ENCODE assay signal across 1 cellular context in genomic region chr14:75176142-75176820, GRCh38.
TF ChIP-seq lines count a peak whose summit lies in the region.

TMED10 (minus strand) TSS chr14:75176612; CDS start chr14:75176579, 33 bp downstream.

TF ChIP-seq in HEK293, 187 proteins besides CTCF, POLR2A, EP300 and RAD21 (continued from another document):
- TF ChIP-seq REST (tag by site-specific recombination; IDR thresholded peaks at IDR 0.05) (peak; percentile 35; the same call in 1 of the 2 replicates), ZNF2 (tag by site-specific recombination; IDR thresholded peaks at IDR 0.05) (peak; percentile 66), ZNF501 (tag by site-specific recombination; IDR thresholded peaks at IDR 0.05) (peak; percentile 86), ZNF548 (tag by site-specific recombination; IDR thresholded peaks at IDR 0.05) (no peak), ZNF623 (tag by site-specific recombination; IDR thresholded peaks at IDR 0.05) (no peak), ZNF768 (tag by site-specific recombination; IDR thresholded peaks at IDR 0.05) (no peak), ZNF433 (tag by site-specific recombination; IDR thresholded peaks at IDR 0.05; ENCODE audit: low read depth) (no peak), ZNF48 (tag by site-specific recombination; IDR thresholded peaks at IDR 0.05) (no peak), ZNF302 (tag by site-specific recombination; IDR thresholded peaks at IDR 0.05; ENCODE audit: low read depth) (no peak), ZNF26 (tag by site-specific recombination; IDR thresholded peaks at IDR 0.05) (no peak), ZNF670 (tag by site-specific recombination; IDR thresholded peaks at IDR 0.05; ENCODE audit: low read depth) (no peak), ZNF624 (tag by site-specific recombination; IDR thresholded peaks at IDR 0.05) (no peak), ZNF558 (tag by site-specific recombination; IDR thresholded peaks at IDR 0.05) (no peak), ZNF354C (tag by site-specific recombination; IDR thresholded peaks at IDR 0.05; ENCODE audit: borderline replicate concordance, low read depth) (no peak), ZNF639 (tag by site-specific recombination; IDR thresholded peaks at IDR 0.05) (peak; percentile 73), ZBTB8A (tag by site-specific recombination; IDR thresholded peaks at IDR 0.05) (peak; percentile 95), PATZ1 (tag by site-specific recombination; IDR thresholded peaks at IDR 0.05) (peak; percentile 70), ZBTB11 (tag by site-specific recombination; conservative IDR thresholded peaks at IDR 0.05; ENCODE audit: low read depth) (peak; percentile 85), TRIM28 (IDR thresholded peaks at IDR 0.05; ENCODE audit: borderline replicate concordance, low read length) (no peak), ZNF366 (tag by site-specific recombination; conservative IDR thresholded peaks at IDR 0.05) (no peak), ZNF426 (tag by site-specific recombination; IDR thresholded peaks at IDR 0.05) (no peak), ZNF837 (tag by site-specific recombination; IDR thresholded peaks at IDR 0.05) (no peak), ZNF146 (tag by site-specific recombination; IDR thresholded peaks at IDR 0.05) (no peak), YY1 (tag by site-specific recombination; IDR thresholded peaks at IDR 0.05) (peak; percentile 98), ELK4 (IDR thresholded peaks at IDR 0.05; ENCODE audit: borderline replicate concordance, low read depth, low read length) (no peak; the same call in 1 of the 2 replicates), YY2 (tag by site-specific recombination; IDR thresholded peaks at IDR 0.05) (peak; percentile 79), ZNF391 (tag by site-specific recombination; IDR thresholded peaks at IDR 0.05; ENCODE audit: borderline replicate concordance, low read depth) (peak; percentile 32; the same call in 1 of the 2 replicates), ZNF223 (tag by site-specific recombination; IDR thresholded peaks at IDR 0.05) (no peak), ZNF169 (tag by site-specific recombination; IDR thresholded peaks at IDR 0.05) (no peak), ZNF404 (tag by site-specific recombination; IDR thresholded peaks at IDR 0.05) (no peak), ZNF138 (tag by site-specific recombination; IDR thresholded peaks at IDR 0.05; ENCODE audit: borderline replicate concordance) (no peak), TSHZ1 (tag by site-specific recombination; IDR thresholded peaks at IDR 0.05; ENCODE audit: borderline replicate concordance) (no peak), HOXC10 (CRISPR knock-in tag; IDR thresholded peaks at IDR 0.05) (no peak), ZNF561 (tag by site-specific recombination; IDR thresholded peaks at IDR 0.05; ENCODE audit: borderline replicate concordance) (no peak), ZNF121 (tag by site-specific recombination; IDR thresholded peaks at IDR 0.05) (no peak), ZFHX2 (tag by site-specific recombination; conservative IDR thresholded peaks at IDR 0.05) (peak; percentile 59), OVOL3 (tag by site-specific recombination; IDR thresholded peaks at IDR 0.05) (no peak), KLF9 (tag by site-specific recombination; IDR thresholded peaks at IDR 0.05; ENCODE audit: low read depth) (no peak)
